Comparison of ENCODE assay signal across 9 cellular contexts in the genomic region with DNA sequence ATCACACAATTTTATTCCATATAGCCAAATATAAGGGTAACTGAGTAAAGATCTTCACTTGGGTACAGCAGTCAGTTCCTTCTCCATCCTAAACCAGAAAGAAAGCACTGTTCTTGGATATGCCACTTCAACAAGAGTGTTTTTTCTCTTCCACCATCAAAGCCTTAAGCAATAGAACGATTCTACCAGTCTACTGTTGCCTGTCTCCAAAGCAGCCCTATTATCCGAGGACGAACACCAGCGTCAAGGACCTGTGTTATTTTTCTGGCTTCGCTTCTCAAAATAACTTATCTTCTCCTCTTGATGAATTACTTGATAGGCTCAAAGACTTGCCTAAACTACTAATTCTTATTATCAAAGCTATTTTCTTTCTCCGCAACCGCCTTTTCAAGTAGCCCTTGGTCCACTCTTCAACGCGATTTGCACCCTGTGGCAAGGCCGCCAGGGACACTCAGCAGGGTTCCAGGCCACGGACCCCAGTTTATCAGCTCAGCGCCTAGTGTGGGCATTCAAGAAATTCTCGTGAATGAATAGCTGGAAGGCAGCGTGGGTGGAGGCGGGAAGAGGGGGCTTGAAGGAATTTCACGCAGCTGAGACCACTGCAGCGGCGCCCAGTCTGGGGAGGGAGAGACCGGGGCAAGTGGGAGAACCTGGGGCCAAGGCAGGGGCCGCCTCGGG. TPM values are rescaled to one million over a fixed set of nuclear protein-coding genes. Genes with fewer than 3 reads are reported as not detected.
A peak's percentile ranks its signal among the peaks of the same experiment; 100 is the strongest.
DNase-seq lines count a peak whose midpoint lies in the region; ATAC-seq and TF ChIP-seq lines count a peak whose summit lies in the region.
"Had no signal": no experiment of that assay in that cellular context is flagged by ENCODE, and none has a peak within 500 bp of the region (broad histone marks: within the 10 kb centered on the region; RNA-seq: fewer than 3 reads in every experiment).

No MANE protein-coding gene starts in this region.

- no peaks in the 10 kb centered on the region for H3K36me3 ChIP-seq in Karpas-422 (ENCODE audit: insufficient read depth, low read length)
- no peaks in the 10 kb centered on the region for H3K36me3 ChIP-seq in iPS-15b (ENCODE audit: control insufficient read depth, insufficient read depth, low read length)
- no peaks in the 10 kb centered on the region for H3K36me3 ChIP-seq in skeletal muscle satellite cell (ENCODE audit: insufficient read depth, low read length)

- no peaks in the 10 kb centered on the region for H3K9me2 ChIP-seq in Karpas-422 (replicated peaks; ENCODE audit: insufficient read depth, low read length)

- H3K4me1 ChIP-seq in Karpas-422 (ENCODE audit: low read length) (peaks cover 21% of the 10 kb centered on the region), iPS-15b (ENCODE audit: control insufficient read depth, insufficient read depth, low read length) (peaks cover 15% of the 10 kb centered on the region), skeletal muscle satellite cell (ENCODE audit: control insufficient read depth, insufficient read depth, low read length) (peaks cover 36% of the 10 kb centered on the region)

- POLR2A ChIA-PET in AG04449 (lab: Yijun Ruan, JAX), result interaction anchor here (0.7 to 1.4 kb wide), 7 partner anchors 8 to 129 kb away, joined by 3 to 8 read pairs (median 3); a partner anchor contains a TSS

- H3K4me3 ChIP-seq in AG04449 (ENCODE audit: low read depth, low read length) (peak overlapping the region; percentile 88), Karpas-422 (ENCODE audit: low read length) (peak overlapping the region; percentile 87), iPS-15b (ENCODE audit: low read depth, low read length) (peak overlapping the region; percentile 96), skeletal muscle satellite cell (ENCODE audit: low read length) (peak overlapping the region; percentile 85)

- H3K4me2 ChIP-seq in Karpas-422 (ENCODE audit: low read depth, low read length, poor library complexity, severe bottlenecking) (peak overlapping the region; percentile 91), skeletal muscle satellite cell (ENCODE audit: low read length) (peak overlapping the region; percentile 94)

- DNase-seq in AG04449 (ENCODE audit: low read depth, low spot score) (no peak), Karpas-422 (peak; percentile 42), amniotic epithelial cell (ENCODE audit: low read depth) (peak; percentile 10)

- H2AFZ ChIP-seq in Karpas-422 (ENCODE audit: low read length), result peak overlapping the region; percentile 81

- CTCF ChIA-PET in AG04449 (lab: Yijun Ruan, JAX), result interaction anchor here (0.7 to 2.5 kb wide), 8 partner anchors 11 to 398 kb away, joined by 3 to 11 read pairs (median 4); no protein-coding TSS in a partner anchor

- peak overlapping the region; percentile 69 for H3K9ac ChIP-seq in Karpas-422 (ENCODE audit: low read length)
- peak overlapping the region; percentile 89 for H3K9ac ChIP-seq in iPS-15b (ENCODE audit: low read depth, low read length)
- H3K9ac ChIP-seq in skeletal muscle satellite cell (ENCODE audit: low read depth, low read length), result peak overlapping the region; percentile 88

- ATAC-seq in GM18867 (IDR thresholded peaks at IDR 0.05; ENCODE audit: unreplicated experiment) (peak; percentile 1), GM21390 (IDR thresholded peaks at IDR 0.05; ENCODE audit: unreplicated experiment) (no peak), GM18498 (IDR thresholded peaks at IDR 0.05; ENCODE audit: unreplicated experiment) (no peak)

- H3K27me3 ChIP-seq in Karpas-422 (ENCODE audit: low read length) (no peaks in the 10 kb centered on the region), iPS-15b (ENCODE audit: control insufficient read depth, insufficient read depth, low read length) (no peaks in the 10 kb centered on the region), skeletal muscle satellite cell (ENCODE audit: control insufficient read depth, insufficient read depth, low read length) (no peaks in the 10 kb centered on the region)

- H3K9me3 ChIP-seq in Karpas-422 (ENCODE audit: low read length), result no peaks in the 10 kb centered on the region
- no peaks in the 10 kb centered on the region for H3K9me3 ChIP-seq in iPS-15b (ENCODE audit: control insufficient read depth, insufficient read depth, low read length)
- H3K9me3 ChIP-seq in skeletal muscle satellite cell (replicated peaks; ENCODE audit: low read length), result no peaks in the 10 kb centered on the region

- H3K27ac ChIP-seq in Karpas-422 (ENCODE audit: low read length), result no peak overlapping the region

- H3K79me2 ChIP-seq in Karpas-422 (ENCODE audit: low read length), result no peaks in the 10 kb centered on the region

- no peaks in the 10 kb centered on the region for H4K20me1 ChIP-seq in Karpas-422 (ENCODE audit: insufficient read depth, low read depth, low read length)

- no peak for TF ChIP-seq CTCF in AG04449 (IDR thresholded peaks at IDR 0.05; ENCODE audit: insufficient read depth, low read length, missing control alignments)

RNA-seq across cellular contexts. Expression of a gene that starts 0.6 kb away (rescaled TPM):
- 13.9 and 21.4 TPM in 2 replicates for total RNA-seq in Karpas-422 (2014; rRNA removed; shearing (Covaris generic); ENCODE audit: low replicate concordance)
- 15.9 and 23.1 TPM in 2 replicates for total RNA-seq in skeletal muscle satellite cell (2012; rRNA removed)

RNA-seq across cellular contexts. Expression of a gene that starts 26.2 kb away (rescaled TPM):
- total RNA-seq in Karpas-422 (2014; rRNA removed; shearing (Covaris generic); ENCODE audit: low replicate concordance), result not detected in 2 replicates
- 0.87 and 1.0 TPM in 2 replicates for total RNA-seq in skeletal muscle satellite cell (2012; rRNA removed)
- total RNA-seq: pulmonary artery endothelial cell had no signal
